ENCODE assay signal across 7 cellular contexts in the genomic region with DNA sequence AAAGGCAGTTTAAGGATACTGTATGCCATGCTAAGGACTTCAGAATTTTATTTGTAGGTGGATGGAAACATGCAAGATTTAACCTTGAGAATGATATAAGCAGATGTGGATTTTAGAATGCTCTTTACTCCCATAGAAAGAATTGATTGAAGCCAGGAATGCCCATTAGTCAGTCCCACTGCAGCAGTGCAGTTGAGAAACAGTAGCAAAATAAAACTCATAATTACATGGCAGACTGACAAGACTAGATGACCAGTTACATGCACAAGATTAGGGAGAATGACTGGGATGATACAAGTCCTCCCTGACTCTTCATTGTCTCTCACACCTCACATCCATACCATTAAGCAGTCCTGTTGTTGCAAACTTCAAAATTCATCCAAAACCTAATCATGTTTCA.
"Had no signal": no experiment of that assay in that cellular context is flagged by ENCODE, and none has a peak within 500 bp of the region (broad histone marks: within the 10 kb centered on the region; RNA-seq: fewer than 3 reads in every experiment).

No MANE protein-coding gene starts in this region.

- ATAC-seq: GM23338, K562 had no signal

- H3K4me2 ChIP-seq: GM23338 had no signal

- H2AFZ ChIP-seq: GM23338 had no signal

- H3K4me3 ChIP-seq: GM23338, K562 had no signal

- DNase-seq: H9, HCEC 1CT, HFFc6, IMR-90, KG1 had no signal
